17 cellular contexts compared by ENCODE assay signal in the genomic region with DNA sequence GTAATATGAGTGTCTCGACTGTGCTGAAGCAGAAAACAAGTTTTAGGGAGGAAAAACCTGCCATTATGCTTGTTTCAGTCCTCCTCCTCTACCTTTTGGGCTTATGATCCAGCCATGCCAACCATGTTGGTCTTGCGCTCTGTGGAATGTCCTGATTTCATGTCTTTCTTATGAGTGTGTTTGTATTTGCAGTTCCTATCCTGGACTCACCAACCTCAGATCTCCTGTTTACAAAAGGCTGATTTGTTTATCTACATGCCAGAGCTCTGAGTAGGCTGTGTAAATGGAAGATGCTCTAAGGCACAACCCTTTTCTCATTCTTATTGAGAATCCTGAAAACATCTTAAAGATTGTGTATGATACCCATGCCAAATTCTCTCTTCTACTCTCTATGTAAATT.
DNase-seq lines count a peak whose midpoint lies in the region; ATAC-seq and TF ChIP-seq lines count a peak whose summit lies in the region.
"Had no signal": no experiment of that assay in that cellular context is flagged by ENCODE, and none has a peak within 500 bp of the region (broad histone marks: within the 10 kb centered on the region; RNA-seq: fewer than 3 reads in every experiment).

No MANE protein-coding gene starts in this region.

- H3K9me3 Mint-ChIP-seq in osteocyte (ENCODE audit: unreplicated experiment), result peaks cover 20% of the 10 kb centered on the region
- H3K9me3 Mint-ChIP-seq in activated CD8-positive, alpha-beta memory T cell treated with anti-CD3 and anti-CD28 coated beads, Interleukin-2, amount 10 ng/mL, durations not matched to agents 7 days and 5 days (ENCODE audit: low read depth), result peaks cover 6% of the 10 kb centered on the region

- intact Hi-C loops in Panc1 (cut with micrococcal nuclease; ENCODE audit: unreplicated experiment), result no loop called here
- intact Hi-C loops in left lung (cut with DNase I), result no loop called here

- CTCF ChIA-PET in Panc1 (lab: Charles Lee), result no interaction called here
- CTCF ChIA-PET in activated CD8-positive, alpha-beta memory T cell treated with anti-CD3 and anti-CD28 coated beads, Interleukin-2, amount 10 ng/mL, durations not matched to agents 7 days and 5 days (lab: Charles Lee), result no interaction called here

- H3K4me1 Mint-ChIP-seq in osteocyte (ENCODE audit: unreplicated experiment), result peaks cover 32% of the 10 kb centered on the region
- no peaks in the 10 kb centered on the region for H3K4me1 Mint-ChIP-seq in activated CD8-positive, alpha-beta memory T cell treated with anti-CD3 and anti-CD28 coated beads, Interleukin-2, amount 10 ng/mL, durations not matched to agents 7 days and 5 days

- H3K4me1 ChIP-seq in Panc1 (ENCODE audit: control insufficient read depth, insufficient read depth, low read length) (peaks cover 15% of the 10 kb centered on the region; the same call in 1 of the 2 replicates), left lung (no peaks in the 10 kb centered on the region)

- H3K4me3 ChIP-seq in Panc1 (ENCODE audit: low read depth in 2 of 2, low read length in 2 of 2) (no peak overlapping the region), epithelial cell of esophagus (ENCODE audit: low read length) (no peak overlapping the region), left lung (no peak overlapping the region)
- H3K4me3 ChIP-seq: GM12878, skin epidermis, thoracic aorta had no signal

- H3K9me3 ChIP-seq in Panc1 (ENCODE audit: control insufficient read depth, insufficient read depth, low read depth, low read length), result peaks cover 29% of the 10 kb centered on the region; the same call in 1 of the 2 replicates
- peaks cover 0 to 21% of the 10 kb centered on the region in 2 donors for H3K9me3 ChIP-seq in left lung
- H3K9me3 ChIP-seq: thoracic aorta had no signal

- no peak overlapping the region for H3K4me3 Mint-ChIP-seq in osteocyte (ENCODE audit: unreplicated experiment)
- no peak overlapping the region for H3K4me3 Mint-ChIP-seq in activated CD8-positive, alpha-beta memory T cell treated with anti-CD3 and anti-CD28 coated beads, Interleukin-2, amount 10 ng/mL, durations not matched to agents 7 days and 5 days
- H3K4me3 Mint-ChIP-seq: activated T-helper 1 cell treated with anti-CD3 and anti-CD28 coated beads, Interleukin-12 subunit alpha, Interleukin-12 subunit beta, Interleukin-2, Interleukin-4 antibody, amounts not matched to agents 30 ng/mL and 10 ng/mL and 1 ng/mL, durations not matched to agents 14 hours and 24 hours and 36 hours; brain; nephron had no signal

- POLR2A ChIA-PET in Panc1 (lab: Charles Lee), result no interaction called here

- H3K27ac ChIP-seq in Panc1 (ENCODE audit: low read length) (peak overlapping the region; percentile 69), left lung (no peak overlapping the region)
- H3K27ac ChIP-seq: skin epidermis, thoracic aorta had no signal

- peaks cover 37% of the 10 kb centered on the region for H3K36me3 Mint-ChIP-seq in osteocyte (ENCODE audit: unreplicated experiment)
- no peaks in the 10 kb centered on the region for H3K36me3 Mint-ChIP-seq in activated CD8-positive, alpha-beta memory T cell treated with anti-CD3 and anti-CD28 coated beads, Interleukin-2, amount 10 ng/mL, durations not matched to agents 7 days and 5 days
- H3K36me3 Mint-ChIP-seq: brain had no signal

- H3K36me3 ChIP-seq in Panc1 (ENCODE audit: control insufficient read depth, insufficient read depth, low read length) (no peaks in the 10 kb centered on the region), left lung (no peaks in the 10 kb centered on the region)
- H3K36me3 ChIP-seq: thoracic aorta had no signal

- in situ Hi-C loops in Panc1 (cut with HindIII; ENCODE audit: low pct_unique_long_range_greater_than_20kb, low sequenced_read_pairs), result no loop called here

- H3K27me3 ChIP-seq in Panc1 (ENCODE audit: control insufficient read depth, insufficient read depth, low read length), result no peaks in the 10 kb centered on the region
- H3K27me3 ChIP-seq in left lung, result no peaks in the 10 kb centered on the region

- TF ChIP-seq CTCF in Panc1 (IDR thresholded peaks at IDR 0.05) (no peak), epithelial cell of esophagus (IDR thresholded peaks at IDR 0.05; ENCODE audit: insufficient read depth, low read depth, low read length, missing control alignments) (no peak), osteocyte (IDR thresholded peaks at IDR 0.05) (no peak), left lung (IDR thresholded peaks at IDR 0.05) (no peak)

- peak overlapping the region; percentile 46 for H3K27ac Mint-ChIP-seq in osteocyte (ENCODE audit: unreplicated experiment)
- H3K27ac Mint-ChIP-seq in activated CD8-positive, alpha-beta memory T cell treated with anti-CD3 and anti-CD28 coated beads, Interleukin-2, amount 10 ng/mL, durations not matched to agents 7 days and 5 days, result no peak overlapping the region
- H3K27ac Mint-ChIP-seq: activated T-helper 1 cell treated with anti-CD3 and anti-CD28 coated beads, Interleukin-12 subunit alpha, Interleukin-12 subunit beta, Interleukin-2, Interleukin-4 antibody, amounts not matched to agents 30 ng/mL and 10 ng/mL and 1 ng/mL, durations not matched to agents 14 hours and 24 hours and 36 hours; brain; nephron had no signal

- no peaks in the 10 kb centered on the region for H3K27me3 Mint-ChIP-seq in osteocyte (ENCODE audit: unreplicated experiment)
- peaks cover 13% of the 10 kb centered on the region for H3K27me3 Mint-ChIP-seq in activated CD8-positive, alpha-beta memory T cell treated with anti-CD3 and anti-CD28 coated beads, Interleukin-2, amount 10 ng/mL, durations not matched to agents 7 days and 5 days

- no TSS peak for BruUV-seq in Panc1 (replicated peaks; lab: Mats Ljungman, UMichigan)

- DNase-seq in GM03348 (ENCODE audit: low spot score), result peak; percentile 37
- DNase-seq in Panc1 (ENCODE audit: low read depth, low spot score), result peak; percentile 92
- peak; percentile 88 for DNase-seq in epithelial cell of esophagus (ENCODE audit: low read depth)
- DNase-seq in osteocyte (ENCODE audit: extremely low spot score, unreplicated experiment), result no peak
- no peak for DNase-seq in activated CD8-positive, alpha-beta memory T cell treated with anti-CD3 and anti-CD28 coated beads, Interleukin-2, amount 10 ng/mL, durations not matched to agents 7 days and 5 days
- DNase-seq in stimulated activated CD8-positive, alpha-beta memory T cell treated with anti-CD3 and anti-CD28 coated beads, Interleukin-4, amount 100 ng/mL, for 48 hours, result no peak
- no peak for DNase-seq in NCI-H2171 (lab: John Stamatoyannopoulos, UW)
- DNase-seq in left lung, result no peak
- DNase-seq: activated CD4-positive, alpha-beta T cell treated with anti-CD3 and anti-CD28 coated beads for 48 hours; NCI-H1694 treated with DMSO at 0.1 percent for 48 hours; NCI-H82 had no signal

- peak; percentile 98 for ATAC-seq in Panc1
- no peak for ATAC-seq in activated CD8-positive, alpha-beta memory T cell treated with anti-CD3 and anti-CD28 coated beads, Interleukin-2, amount 10 ng/mL, durations not matched to agents 7 days and 5 days
- no peak for ATAC-seq in left lung
- ATAC-seq: GM12878 had no signal

Comparison
In these comparisons a context has a peak if more than half of its experiments do, and no peak if none do; other contexts are left out.
1. DNase-seq: peak in GM03348 (single experiment), Panc1 (single experiment) and epithelial cell of esophagus (single experiment); none in osteocyte (single experiment), activated CD8-positive, alpha-beta memory T cell treated with anti-CD3 and anti-CD28 coated beads, Interleukin-2, amount 10 ng/mL, durations not matched to agents 7 days and 5 days (single experiment), stimulated activated CD8-positive, alpha-beta memory T cell treated with anti-CD3 and anti-CD28 coated beads, Interleukin-4, amount 100 ng/mL, for 48 hours (single experiment), NCI-H2171 (single experiment) and left lung (0 of 2).